In genomic region chr2:47002480-47003381, GRCh38 we compare ENCODE assay signal across 8 cellular contexts.
DNase-seq lines count a peak whose midpoint lies in the region; ATAC-seq, FAIRE-seq and TF ChIP-seq lines count a peak whose summit lies in the region.

No MANE protein-coding gene starts in this region.

- POLR2A ChIA-PET in H1 (lab: Charles Lee; ENCODE audit: partially characterized antibody) = interaction anchor here (0.8 kb wide), 1 partner anchor 69 kb away, joined by 3 read pairs; no protein-coding TSS in a partner anchor

- TF ChIP-seq POLR2A in H1 (IDR thresholded peaks at IDR 0.05; ENCODE audit: control extremely low read depth in 1 of 2, low read depth in 2 of 2, low read length in 2 of 2) = no peak

- H3K14ac ChIP-seq in H1 (ENCODE audit: insufficient read length) = no peak overlapping the region

- H3K4me1 Mint-ChIP-seq in activated CD4-positive, alpha-beta T cell treated with anti-CD3 and anti-CD28 coated beads, Interleukin-2, amount 10 ng/mL, durations not matched to agents 24 days and 14 days = peaks cover 2% of the 10 kb centered on the region

- H3K27me3 ChIP-seq in H1 (replicated peaks in 1 of 4; ENCODE audit: control insufficient read depth in 3 of 4, extremely low read depth in 1 of 4, insufficient read depth in 3 of 4, low read length in 3 of 4) (no peaks in the 10 kb centered on the region), neural cell (ENCODE audit: insufficient read depth, low read depth, low read length) (no peaks in the 10 kb centered on the region)

- H3K4me3 Mint-ChIP-seq in activated CD4-positive, alpha-beta T cell treated with anti-CD3 and anti-CD28 coated beads, Interleukin-2, amount 10 ng/mL, durations not matched to agents 24 days and 14 days = no peak overlapping the region

- H3K4me3 ChIP-seq in H1 (ENCODE audit: extremely low read depth in 1 of 4, insufficient read depth in 2 of 4, low read depth in 3 of 4, low read length in 4 of 4) (no peak overlapping the region), neural cell (ENCODE audit: low read length) (peak overlapping the region; percentile 30)

- no peaks in the 10 kb centered on the region for H3K9me3 Mint-ChIP-seq in activated CD4-positive, alpha-beta T cell treated with anti-CD3 and anti-CD28 coated beads, Interleukin-2, amount 10 ng/mL, durations not matched to agents 24 days and 14 days

- no peak overlapping the region for H2BK20ac ChIP-seq in H1 (ENCODE audit: low read length)

- FAIRE-seq in H1 (lab: Jason Lieb, UNC) = no peak

- H3K18ac ChIP-seq in H1 (ENCODE audit: extremely low read depth, low read length) = no peak overlapping the region

- H3K9me2 ChIP-seq in neural cell (ENCODE audit: insufficient read depth, low read length) = no peaks in the 10 kb centered on the region

- no peak for ATAC-seq in GM18520 (IDR thresholded peaks at IDR 0.05; ENCODE audit: unreplicated experiment)
- no peak for ATAC-seq in HG02759 (IDR thresholded peaks at IDR 0.05; ENCODE audit: unreplicated experiment)

- peak overlapping the region; percentile 28 for H4K8ac ChIP-seq in H1 (ENCODE audit: extremely low read depth, insufficient read depth, low read length)

- H3K4ac ChIP-seq in H1 (replicated peaks; ENCODE audit: insufficient read length, low read depth, low read length) = no peak overlapping the region

- TF ChIP-seq CTCF in H1 (IDR thresholded peaks at IDR 0.05; ENCODE audit: control extremely low read depth in 1 of 3, insufficient read depth in 1 of 3, low read depth in 1 of 3, low read length in 3 of 3) (no peak), neural cell (IDR thresholded peaks at IDR 0.05; ENCODE audit: poor library complexity, severe bottlenecking) (no peak)

- H2BK12ac ChIP-seq in H1 (ENCODE audit: low read depth, low read length) = no peak overlapping the region

- H2BK120ac ChIP-seq in H1 (replicated peaks; ENCODE audit: low read depth, low read length) = no peak overlapping the region

- H3K36me3 Mint-ChIP-seq in activated CD4-positive, alpha-beta T cell treated with anti-CD3 and anti-CD28 coated beads, Interleukin-2, amount 10 ng/mL, durations not matched to agents 24 days and 14 days (ENCODE audit: low read depth) = peaks cover 30% of the 10 kb centered on the region

- H3K79me1 ChIP-seq in H1 (ENCODE audit: low read depth, low read length) = no peaks in the 10 kb centered on the region

- no peak overlapping the region for H3K4me2 ChIP-seq in H1 (ENCODE audit: insufficient read depth in 1 of 2, low read depth in 2 of 2, low read length in 2 of 2)
- no peak overlapping the region for H3K4me2 ChIP-seq in neural cell (ENCODE audit: low read length)

- no peaks in the 10 kb centered on the region for H3K27me3 Mint-ChIP-seq in activated CD4-positive, alpha-beta T cell treated with anti-CD3 and anti-CD28 coated beads, Interleukin-2, amount 10 ng/mL, durations not matched to agents 24 days and 14 days

- intact Hi-C loops in activated CD4-positive, alpha-beta T cell treated with anti-CD3 and anti-CD28 coated beads, Interleukin-2, amount 10 ng/mL, durations not matched to agents 24 days and 14 days (cut with micrococcal nuclease) = no loop called here

- H2AFZ ChIP-seq in H1 (ENCODE audit: low read length) (no peak overlapping the region), neural cell (ENCODE audit: low read depth, low read length) (peak overlapping the region; percentile 32)

- TF ChIP-seq RAD21 in H1 (IDR thresholded peaks at IDR 0.05 in 1 of 2, conservative IDR thresholded peaks at IDR 0.05 in 1 of 2; ENCODE audit: low read depth in 2 of 2, low read length in 2 of 2) = peak in 1 of 2 experiments; percentile 4; a peak in 1 of 4 replicates
- no peak for TF ChIP-seq RAD21 in neural cell (conservative IDR thresholded peaks at IDR 0.05)

- H3K27ac ChIP-seq in H1 (ENCODE audit: low read depth, low read length) (no peak overlapping the region), neural cell (ENCODE audit: low read length) (peak overlapping the region; percentile 50)

- WGBS in H1 (ENCODE audit: extremely low coverage in 1 of 2, insufficient coverage in 1 of 2, insufficient read length in 1 of 2, insufficient replicate concordance in 2 of 2, low coverage in 1 of 2, low lambda C conversion rate in 2 of 2, missing lambda C conversion rate in 1 of 2), 2 experiments = 80% methylated on average over 7 of the region's 7 CpGs; no CpG with 5 or more reads in 1 of the 2 experiments

- H3K9me3 ChIP-seq in H1 (ENCODE audit: insufficient read depth in 2 of 2, low read depth in 1 of 2, low read length in 1 of 2) (no peaks in the 10 kb centered on the region), neural cell (ENCODE audit: low read length) (no peaks in the 10 kb centered on the region)

- peak overlapping the region; percentile 49; the same call in 1 of the 2 replicates for H2BK5ac ChIP-seq in H1 (ENCODE audit: low read depth, low read length)

- H2BK15ac ChIP-seq in H1 (ENCODE audit: low read length) = no peak overlapping the region

- no peak overlapping the region for H4K5ac ChIP-seq in H1 (ENCODE audit: insufficient read length, low read depth, low read length)

- H3K27ac Mint-ChIP-seq in activated CD4-positive, alpha-beta T cell treated with anti-CD3 and anti-CD28 coated beads, Interleukin-2, amount 10 ng/mL, durations not matched to agents 24 days and 14 days = no peak overlapping the region

- peaks cover 6% of the 10 kb centered on the region; the same call in 1 of the 2 replicates for H3K23me2 ChIP-seq in H1 (ENCODE audit: low read depth, low read length)

- no peak overlapping the region for H2AK5ac ChIP-seq in H1 (ENCODE audit: low read depth, low read length)

- H3F3A ChIP-seq in neural cell (ENCODE audit: insufficient read depth, low read length, poor library complexity, severe bottlenecking) = no peaks in the 10 kb centered on the region

- H3K23ac ChIP-seq in H1 (ENCODE audit: insufficient read length) = no peak overlapping the region

- peaks cover 0 to 9% (median 0%) of the 10 kb centered on the region in 4 experiments; a peak in 4 of 7 replicates for H3K4me1 ChIP-seq in H1 (replicated peaks in 1 of 4; ENCODE audit: control insufficient read depth in 3 of 4, insufficient read depth in 4 of 4, low read length in 3 of 4)

- no peak for TF ChIP-seq EP300 in H1 (IDR thresholded peaks at IDR 0.05; ENCODE audit: borderline replicate concordance in 1 of 2, low read depth in 2 of 2, low read length in 2 of 2)
- no peak for TF ChIP-seq EP300 in neural cell (conservative IDR thresholded peaks at IDR 0.05; ENCODE audit: poor library complexity, severe bottlenecking)

- H4K20me1 ChIP-seq in H1 (replicated peaks in 1 of 2; ENCODE audit: control insufficient read depth in 1 of 2, insufficient read depth in 2 of 2, low read length in 2 of 2) = peaks cover 0 to 2% of the 10 kb centered on the region in 2 experiments
- H4K20me1 ChIP-seq in neural cell (ENCODE audit: insufficient read depth) = no peaks in the 10 kb centered on the region

- no peaks in the 10 kb centered on the region for H3K79me2 ChIP-seq in H1 (ENCODE audit: control insufficient read depth in 1 of 2, insufficient read depth in 2 of 2, low read length in 2 of 2)
- no peaks in the 10 kb centered on the region for H3K79me2 ChIP-seq in neural cell (replicated peaks; ENCODE audit: insufficient read depth, low read length)

- CTCF ChIA-PET in H1 (lab: Charles Lee; ENCODE audit: partially characterized antibody) = interaction anchor here (0.9 to 2.9 kb wide), 6 partner anchors 18 to 320 kb away, joined by 3 to 10 read pairs (median 3); no protein-coding TSS in a partner anchor

- H4K91ac ChIP-seq in H1 (replicated peaks; ENCODE audit: insufficient read length, low read length) = no peak overlapping the region

- H3K56ac ChIP-seq in H1 (replicated peaks; ENCODE audit: insufficient read length, low read depth, low read length) = no peak overlapping the region

- H3K36me3 ChIP-seq in H1 (ENCODE audit: control insufficient read depth in 2 of 4, insufficient read depth in 4 of 4, low read length in 3 of 4) = peaks cover 0 to 7% (median 2%) of the 10 kb centered on the region in 4 experiments; a peak in 1 of 8 replicates
- no peaks in the 10 kb centered on the region for H3K36me3 ChIP-seq in neural cell (ENCODE audit: insufficient read depth, low read length)

- no peak overlapping the region; a peak in 1 of 7 replicates for H3K9ac ChIP-seq in H1 (replicated peaks in 1 of 4; ENCODE audit: extremely low read depth in 1 of 4, low read depth in 3 of 4, low read length in 3 of 4)
- H3K9ac ChIP-seq in neural cell (ENCODE audit: low read length) = peak overlapping the region; percentile 55

- DNase-seq in DMS79 treated with DMSO at 0.1 percent for 48 hours (lab: John Stamatoyannopoulos, UW) (peak; percentile 63), NCI-H69 (lab: John Stamatoyannopoulos, UW) (peak; percentile 73), H1 (ENCODE audit: low read depth in 1 of 2, low spot score in 2 of 2) (no peak), NCI-H2107 (lab: John Stamatoyannopoulos, UW) (no peak)
- DNase-seq in activated CD4-positive, alpha-beta T cell treated with anti-CD3 and anti-CD28 coated beads, Interleukin-2, amount 10 ng/mL, durations not matched to agents 24 days and 14 days = no peak

TF ChIP-seq in H1, 55 proteins besides CTCF, POLR2A, EP300 and RAD21 (continues in another document):
- no peak for TF ChIP-seq SRF (IDR thresholded peaks at IDR 0.05; ENCODE audit: low read depth, low read length)
- TF ChIP-seq SP1 (IDR thresholded peaks at IDR 0.05; ENCODE audit: low read depth, low read length) = no peak
- no peak for TF ChIP-seq TAF1 (IDR thresholded peaks at IDR 0.05; ENCODE audit: low read depth, low read length)
- no peak for TF ChIP-seq SIN3A (conservative IDR thresholded peaks at IDR 0.05 in 1 of 2, IDR thresholded peaks at IDR 0.05 in 1 of 2; ENCODE audit: low read depth in 1 of 2, low read length in 2 of 2)
- TF ChIP-seq MAFK (IDR thresholded peaks at IDR 0.05; ENCODE audit: low read depth, low read length) = no peak
- no peak for TF ChIP-seq NRF1 (IDR thresholded peaks at IDR 0.05; ENCODE audit: low read depth, low read length)
- TF ChIP-seq TEAD4 (IDR thresholded peaks at IDR 0.05; ENCODE audit: low read depth, low read length) = no peak
- no peak for TF ChIP-seq YY1 (IDR thresholded peaks at IDR 0.05; ENCODE audit: low read depth, low read length)
- TF ChIP-seq TCF12 (IDR thresholded peaks at IDR 0.05; ENCODE audit: low read depth, low read length) = no peak

TF ChIP-seq in neural cell, 6 proteins besides CTCF, POLR2A, EP300 and RAD21 (continues in another document):
- TF ChIP-seq SMC3 (conservative IDR thresholded peaks at IDR 0.05; ENCODE audit: poor library complexity) = peak; percentile 30
- no peak for TF ChIP-seq TAF1 (IDR thresholded peaks at IDR 0.05; ENCODE audit: low read depth)

Comparison
In these comparisons a context has a peak if more than half of its experiments do, and no peak if none do; other contexts are left out.
1. DNase-seq: peak in DMS79 treated with DMSO at 0.1 percent for 48 hours (single experiment) and NCI-H69 (single experiment); none in H1 (0 of 2), activated CD4-positive, alpha-beta T cell treated with anti-CD3 and anti-CD28 coated beads, Interleukin-2, amount 10 ng/mL, durations not matched to agents 24 days and 14 days (single experiment) and NCI-H2107 (single experiment).